ENCODE assay signal across 25 cellular contexts in the genomic region with DNA sequence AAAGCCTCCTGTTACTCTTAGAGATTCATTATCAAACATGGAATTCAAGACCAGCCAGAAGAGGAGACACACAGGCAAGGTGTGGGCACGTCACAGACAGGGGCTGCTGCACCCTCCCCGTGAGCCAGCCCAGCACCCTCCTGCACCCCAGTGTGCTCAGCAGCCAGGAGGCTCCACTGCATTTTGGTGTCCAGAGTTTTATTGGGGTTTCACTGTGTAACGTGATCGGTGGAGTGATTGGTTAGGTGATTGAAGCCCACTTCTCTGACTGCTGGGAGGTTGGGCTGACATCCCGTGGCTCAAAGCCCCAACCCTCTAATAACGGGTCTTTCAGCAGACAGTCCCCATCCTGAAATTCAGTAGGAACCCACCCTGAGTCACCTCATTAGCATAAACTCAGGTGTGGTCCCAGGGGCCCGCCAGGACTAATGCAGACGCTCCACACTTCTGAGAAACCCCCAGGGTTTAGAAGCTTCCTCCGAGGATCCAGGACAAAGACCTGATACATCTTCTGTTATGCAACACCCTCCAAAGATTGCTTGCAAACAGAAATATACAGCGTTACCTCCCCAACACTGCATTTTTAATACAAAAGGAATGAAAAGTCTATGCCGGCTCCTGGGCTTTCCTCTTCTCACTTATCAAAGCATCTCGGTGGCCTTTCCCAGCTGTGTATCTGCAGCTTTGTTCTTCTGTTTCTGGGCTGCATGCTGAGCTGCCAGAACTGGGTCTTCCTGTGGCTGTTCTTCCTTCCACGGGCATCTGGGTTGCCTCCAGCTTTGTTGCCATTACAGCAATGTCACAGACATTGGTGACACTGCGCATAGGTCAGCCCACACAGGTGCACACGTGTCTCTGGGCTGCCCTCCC. TPM values are rescaled to one million over a fixed set of nuclear protein-coding genes. Genes with fewer than 3 reads are reported as not detected.
DNase-seq lines count a peak whose midpoint lies in the region; ATAC-seq and TF ChIP-seq lines count a peak whose summit lies in the region.
"Had no signal": no experiment of that assay in that cellular context is flagged by ENCODE, and none has a peak within 500 bp of the region (broad histone marks: within the 10 kb centered on the region; RNA-seq: fewer than 3 reads in every experiment).

No MANE protein-coding gene starts in this region.

- H3K27ac ChIP-seq in right atrium auricular region = no peak overlapping the region
- H3K27ac ChIP-seq in right cardiac atrium (ENCODE audit: low read length) = no peak overlapping the region
- no peak overlapping the region for H3K27ac ChIP-seq in neural progenitor cell
- H3K27ac ChIP-seq: esophagus muscularis mucosa, foreskin keratinocyte, heart left ventricle, HL-60, PC-9 had no signal

- H3K4me3 Mint-ChIP-seq in brain (no peak overlapping the region), neural progenitor cell (peak overlapping the region; percentile 33), type B pancreatic cell (no peak overlapping the region)
- H3K4me3 Mint-ChIP-seq: activated T-helper 17 cell treated with anti-CD3 and anti-CD28 coated beads, Interleukin-2, amount 50 U/mL, for 72 hours; CD4-positive, alpha-beta T cell had no signal

- H3K27me3 ChIP-seq in right atrium auricular region (no peaks in the 10 kb centered on the region), right cardiac atrium (ENCODE audit: control insufficient read depth, insufficient read depth) (no peaks in the 10 kb centered on the region), neural progenitor cell (no peaks in the 10 kb centered on the region)
- H3K27me3 ChIP-seq: heart left ventricle had no signal

- H3K4me3 ChIP-seq in right atrium auricular region = no peak overlapping the region
- H3K4me3 ChIP-seq in right cardiac atrium (ENCODE audit: low read length) = no peak overlapping the region
- no peak overlapping the region for H3K4me3 ChIP-seq in neural progenitor cell
- H3K4me3 ChIP-seq: esophagus muscularis mucosa, heart left ventricle, PC-9 had no signal

- H3K79me2 ChIP-seq in neural progenitor cell (ENCODE audit: low read depth) = no peaks in the 10 kb centered on the region

- H3K27me3 Mint-ChIP-seq in brain (peaks cover 7% of the 10 kb centered on the region), neural progenitor cell (ENCODE audit: insufficient read depth, low read depth) (peaks cover 8% of the 10 kb centered on the region), type B pancreatic cell (peaks cover 5% of the 10 kb centered on the region)
- H3K27me3 Mint-ChIP-seq: activated T-helper 17 cell treated with anti-CD3 and anti-CD28 coated beads, Interleukin-2, amount 50 U/mL, for 72 hours had no signal

- H3K4me1 ChIP-seq in right atrium auricular region (peaks cover 0 to 12% of the 10 kb centered on the region in 2 donors), right cardiac atrium (ENCODE audit: control insufficient read depth, insufficient read depth, low read length) (no peaks in the 10 kb centered on the region), neural progenitor cell (peaks cover 6% of the 10 kb centered on the region)
- H3K4me1 ChIP-seq: foreskin keratinocyte had no signal

- no peaks in the 10 kb centered on the region for H4K20me1 ChIP-seq in neural progenitor cell (ENCODE audit: low read depth)

- no peak overlapping the region for H2AFZ ChIP-seq in neural progenitor cell (replicated peaks)
- H2AFZ ChIP-seq: PC-9 had no signal

- H3K27ac Mint-ChIP-seq in brain (peak overlapping the region in 3 of 5 experiments; percentile 36 to 82 (median 69)), neural progenitor cell (peak overlapping the region; percentile 91), type B pancreatic cell (peak overlapping the region; percentile 51)
- H3K27ac Mint-ChIP-seq: activated naive CD4-positive, alpha-beta T cell treated with anti-CD3 and anti-CD28 coated beads, Interleukin-2, amount 50 U/mL, for 72 hours; activated T-helper 17 cell treated with anti-CD3 and anti-CD28 coated beads, Interleukin-2, amount 50 U/mL, for 72 hours; CD4-positive, alpha-beta T cell had no signal

- TF ChIP-seq CTCF in right atrium auricular region (IDR thresholded peaks at IDR 0.05) (no peak), brain (conservative IDR thresholded peaks at IDR 0.05) (no peak), neural progenitor cell (IDR thresholded peaks at IDR 0.05) (no peak), type B pancreatic cell (conservative IDR thresholded peaks at IDR 0.05) (no peak)

- H3K9me3 ChIP-seq in right atrium auricular region (no peaks in the 10 kb centered on the region), right cardiac atrium (ENCODE audit: control insufficient read depth, low read length) (no peaks in the 10 kb centered on the region), neural progenitor cell (ENCODE audit: low read depth) (no peaks in the 10 kb centered on the region)
- H3K9me3 ChIP-seq: esophagus muscularis mucosa, heart left ventricle had no signal

- DNase-seq in right atrium auricular region (ENCODE audit: low spot score) (peak; percentile 46), right cardiac atrium (no peak), neural progenitor cell (ENCODE audit: low spot score) (no peak), type B pancreatic cell (ENCODE audit: extremely low spot score, unreplicated experiment) (peak; percentile 49), MV-4-11 (lab: John Stamatoyannopoulos, UW) (no peak), midbrain (lab: John Stamatoyannopoulos, UW) (no peak), LoVo (ENCODE audit: low spot score) (no peak)
- DNase-seq: activated CD4-positive, alpha-beta T cell treated with anti-CD3 and anti-CD28 coated beads for 48 hours; anterior cingulate cortex; foreskin keratinocyte; Karpas-422; left cardiac atrium; NCI-H1694; NCI-H510A treated with DMSO at 0.1 percent for 48 hours; PC-9 had no signal

- H3K9me3 Mint-ChIP-seq in brain (no peaks in the 10 kb centered on the region), neural progenitor cell (no peaks in the 10 kb centered on the region), type B pancreatic cell (no peaks in the 10 kb centered on the region)
- H3K9me3 Mint-ChIP-seq: activated naive CD4-positive, alpha-beta T cell treated with anti-CD3 and anti-CD28 coated beads, Interleukin-2, amount 50 U/mL, for 72 hours; activated T-helper 17 cell treated with anti-CD3 and anti-CD28 coated beads, Interleukin-2, amount 50 U/mL, for 72 hours; CD4-positive, alpha-beta T cell had no signal

- no peak overlapping the region for H3K4me2 ChIP-seq in neural progenitor cell
- H3K4me2 ChIP-seq: PC-9 had no signal

- no peaks in the 10 kb centered on the region for H3F3A ChIP-seq in neural progenitor cell (ENCODE audit: low read depth)

- H3K4me1 Mint-ChIP-seq in brain = peaks cover 51% of the 10 kb centered on the region
- H3K4me1 Mint-ChIP-seq in neural progenitor cell = peaks cover 28% of the 10 kb centered on the region
- peaks cover 16% of the 10 kb centered on the region for H3K4me1 Mint-ChIP-seq in type B pancreatic cell (ENCODE audit: unreplicated experiment)
- H3K4me1 Mint-ChIP-seq: activated T-helper 17 cell treated with anti-CD3 and anti-CD28 coated beads, Interleukin-2, amount 50 U/mL, for 72 hours had no signal

- no peak overlapping the region for H3K9ac ChIP-seq in neural progenitor cell

- 57% methylated on average over 15 of the region's 15 CpGs for WGBS in right cardiac atrium

- no peaks in the 10 kb centered on the region for H3K36me3 Mint-ChIP-seq in brain
- H3K36me3 Mint-ChIP-seq in neural progenitor cell = no peaks in the 10 kb centered on the region
- H3K36me3 Mint-ChIP-seq in type B pancreatic cell = no peaks in the 10 kb centered on the region
- H3K36me3 Mint-ChIP-seq: activated naive CD4-positive, alpha-beta T cell treated with anti-CD3 and anti-CD28 coated beads, Interleukin-2, amount 50 U/mL, for 72 hours had no signal

- ATAC-seq in right cardiac atrium = no peak
- ATAC-seq: activated naive CD4-positive, alpha-beta T cell treated with anti-CD3 and anti-CD28 coated beads, Interleukin-2, amount 50 U/mL, for 72 hours; activated T-helper 17 cell treated with anti-CD3 and anti-CD28 coated beads, Interleukin-2, amount 50 U/mL, for 72 hours; foreskin keratinocyte; heart left ventricle; left cardiac atrium; Right ventricle myocardium inferior had no signal

- intact Hi-C loops in right cardiac atrium (cut with DNase I) = no loop called here

- H3K36me3 ChIP-seq in right atrium auricular region (no peaks in the 10 kb centered on the region), neural progenitor cell (no peaks in the 10 kb centered on the region)
- H3K36me3 ChIP-seq: esophagus muscularis mucosa, heart left ventricle had no signal

RNA-seq across cellular contexts. Expression of gene SNED1, which starts 43.7 kb away (rescaled TPM):
- total RNA-seq in right atrium auricular region (10 to 100 TPM in 1 of 2 donors, 1 to 10 TPM in 1; 9.9 to 16.4 TPM), right cardiac atrium (10 to 100 TPM; 13.8 to 19.2 (median 16.8) TPM), neural progenitor cell (ENCODE audit: low replicate concordance) (0.11 and 0.31 TPM in 2 replicates), type B pancreatic cell (ENCODE audit: low replicate concordance) (9.7 and 140 TPM in 2 replicates)
- polyA plus RNA-seq in right cardiac atrium (6.7 TPM), brain (ENCODE audit: insufficient read depth, low read depth, low replicate concordance) (3.6 TPM)
- total RNA-seq: foreskin keratinocyte had no signal
- polyA plus RNA-seq: foreskin keratinocyte had no signal

RNA-seq across cellular contexts. Expression of gene CROCC2, which starts 48.5 kb away (rescaled TPM):
- total RNA-seq in right atrium auricular region (not detected), right cardiac atrium (under 1 TPM in 1 of 4 donors, not detected in 3; 0.03 TPM), neural progenitor cell (ENCODE audit: low replicate concordance) (not detected in 2 replicates), type B pancreatic cell (ENCODE audit: low replicate concordance) (0.68 and 0.98 TPM in 2 replicates)
- polyA plus RNA-seq in right cardiac atrium (not detected), brain (ENCODE audit: insufficient read depth, low read depth, low replicate concordance) (not detected)
- total RNA-seq: activated naive CD4-positive, alpha-beta T cell treated with anti-CD3 and anti-CD28 coated beads, Interleukin-2, amount 50 U/mL, for 72 hours; activated T-helper 17 cell treated with anti-CD3 and anti-CD28 coated beads, Interleukin-2, amount 50 U/mL, for 72 hours; CD4-positive, alpha-beta T cell; esophagus muscularis mucosa; foreskin keratinocyte; heart left ventricle; left cardiac atrium; lung microvascular endothelial cell; PC-9; Right ventricle myocardium inferior had no signal
- polyA plus RNA-seq: AG04450, foreskin keratinocyte, heart left ventricle had no signal

RNA-seq across cellular contexts. Expression of gene MAB21L4, which starts 58.7 kb away (rescaled TPM):
- total RNA-seq in right atrium auricular region (under 1 TPM in 1 of 2 donors, not detected in 1; 0.31 TPM), right cardiac atrium (not detected), neural progenitor cell (ENCODE audit: low replicate concordance) (not detected in 2 replicates), type B pancreatic cell (ENCODE audit: low replicate concordance) (62.0 and 157 TPM in 2 replicates)
- polyA plus RNA-seq in right cardiac atrium (not detected), brain (ENCODE audit: insufficient read depth, low read depth, low replicate concordance) (0.22 TPM)
- total RNA-seq: activated naive CD4-positive, alpha-beta T cell treated with anti-CD3 and anti-CD28 coated beads, Interleukin-2, amount 50 U/mL, for 72 hours; activated T-helper 17 cell treated with anti-CD3 and anti-CD28 coated beads, Interleukin-2, amount 50 U/mL, for 72 hours; CD4-positive, alpha-beta T cell; left cardiac atrium; lung microvascular endothelial cell; Right ventricle myocardium inferior had no signal
- polyA plus RNA-seq: AG04450 had no signal

Comparison
In these comparisons a context has a peak if more than half of its experiments do, and no peak if none do; other contexts are left out.
1. DNase-seq: peak in right atrium auricular region (single experiment) and type B pancreatic cell (single experiment); none in right cardiac atrium (0 of 3), neural progenitor cell (single experiment), MV-4-11 (single experiment), midbrain (single experiment) and LoVo (single experiment).
2. RNA of gene MAB21L4, which starts 58.7 kb away (total RNA-seq): 62.0 to 157 TPM in type B pancreatic cell; 0.31 TPM in right atrium auricular region, not detected in right cardiac atrium and not detected in neural progenitor cell; every median in the first group is over 10 times any median in the second.
3. Peak in every context shown above with its lines, with median percentiles within 50 percentile points of each other: H3K27ac Mint-ChIP-seq.